In the genomic region with DNA sequence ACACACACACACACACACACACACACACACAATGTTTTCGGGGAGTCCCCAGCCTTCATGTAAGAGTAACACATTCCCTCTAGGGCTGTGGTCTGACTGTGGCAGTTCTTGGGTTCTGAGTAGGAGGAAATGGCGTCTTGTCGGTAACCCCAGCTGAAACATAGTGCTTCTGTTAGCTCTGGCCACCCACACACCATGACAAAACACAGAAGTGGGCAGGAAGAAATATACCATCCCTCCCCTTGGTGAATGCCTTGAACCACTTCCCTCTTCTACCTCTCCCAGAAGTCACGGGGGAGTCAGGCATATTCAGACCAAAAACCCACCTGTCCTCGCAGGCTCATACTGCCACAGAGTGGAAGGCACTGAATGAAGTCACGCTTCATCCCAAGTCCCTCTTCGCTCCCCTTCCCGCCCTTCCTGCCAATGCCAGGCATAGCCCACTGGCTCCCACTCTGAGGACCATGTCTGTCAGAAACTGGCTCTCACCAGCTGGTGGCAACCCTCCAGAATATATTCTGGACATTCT, we compare ENCODE assay signal across 9 cellular contexts. TPM values are rescaled to one million over a fixed set of nuclear protein-coding genes. Genes with fewer than 3 reads are reported as not detected.
A peak's percentile ranks its signal among the peaks of the same experiment; 100 is the strongest.
DNase-seq lines count a peak whose midpoint lies in the region; ATAC-seq and TF ChIP-seq lines count a peak whose summit lies in the region.
"Had no signal": no experiment of that assay in that cellular context is flagged by ENCODE, and none has a peak within 500 bp of the region (broad histone marks: within the 10 kb centered on the region; RNA-seq: fewer than 3 reads in every experiment).

No MANE protein-coding gene starts in this region.

- intact Hi-C loops in activated CD4-positive, alpha-beta memory T cell treated with anti-CD3 and anti-CD28 coated beads for 36 hours (cut with micrococcal nuclease) = loop anchor here (1.0 to 5.0 kb wide), 7 partner anchors 12 to 284 kb away; a partner anchor contains a TSS
- intact Hi-C loops in cardiac septum (cut with DNase I) = no loop called here

- H3K27ac Mint-ChIP-seq in activated CD4-positive, alpha-beta memory T cell treated with anti-CD3 and anti-CD28 coated beads for 36 hours = peak overlapping the region; percentile 81

- H3K27me3 ChIP-seq in lung (ENCODE audit: control insufficient read depth, insufficient read depth) (no peaks in the 10 kb centered on the region), thymus (ENCODE audit: control insufficient read depth, insufficient read depth) (no peaks in the 10 kb centered on the region)

- TF ChIP-seq CTCF in lung (IDR thresholded peaks at IDR 0.05; ENCODE audit: control extremely low read depth, extremely low read depth) = no peak

- CTCF ChIA-PET in activated CD4-positive, alpha-beta memory T cell treated with anti-CD3 and anti-CD28 coated beads for 36 hours (lab: Charles Lee) = interaction anchor here (0.6 to 24.6 kb wide), 51 partner anchors 9 to 398 kb away, joined by 3 to 564 read pairs (median 5); a partner anchor contains a TSS

- peak; percentile 94 to 98 for ATAC-seq in activated CD4-positive, CD25-positive, alpha-beta regulatory T cell treated with anti-CD3 and anti-CD28 coated beads, Interleukin-2, amount 50 U/mL, for 24 hours
- peak; percentile 30 for ATAC-seq in lung (ENCODE audit: insufficient read depth, low FRiP score)

- 40 to 74% methylated on average over 8 of the region's 8 CpGs for WGBS in lung, 2 donors
- 37% methylated on average over 8 of the region's 8 CpGs for WGBS in thymus

- H3K9me3 ChIP-seq in lung (ENCODE audit: control insufficient read depth in 2 of 2, insufficient read depth in 1 of 2, low read length in 1 of 2) (no peaks in the 10 kb centered on the region), thymus (ENCODE audit: control insufficient read depth) (no peaks in the 10 kb centered on the region)

- peak overlapping the region in 1 of 2 donors; percentile 24 for H3K27ac ChIP-seq in lung (ENCODE audit: low read depth in 1 of 2, low read length in 1 of 2)
- H3K27ac ChIP-seq in thymus (ENCODE audit: low read depth) = peak overlapping the region; percentile 78
- H3K27ac ChIP-seq: hepatocyte had no signal

- peak overlapping the region; percentile 30 for H3K4me3 Mint-ChIP-seq in activated CD4-positive, alpha-beta memory T cell treated with anti-CD3 and anti-CD28 coated beads for 36 hours

- peaks cover under 1 to 14% of the 10 kb centered on the region in 2 donors for H3K36me3 ChIP-seq in lung (ENCODE audit: control insufficient read depth in 2 of 2, insufficient read depth in 2 of 2, low read length in 2 of 2)
- H3K36me3 ChIP-seq in thymus (ENCODE audit: control insufficient read depth, insufficient read depth) = peaks cover 14% of the 10 kb centered on the region

- H3K9me3 Mint-ChIP-seq in activated CD4-positive, alpha-beta memory T cell treated with anti-CD3 and anti-CD28 coated beads for 36 hours = no peaks in the 10 kb centered on the region

- H3K36me3 Mint-ChIP-seq in activated CD4-positive, alpha-beta memory T cell treated with anti-CD3 and anti-CD28 coated beads for 36 hours = peaks cover 14% of the 10 kb centered on the region

- DNase-seq in activated CD4-positive, CD25-positive, alpha-beta regulatory T cell (lab: John Stamatoyannopoulos, UW) = no peak
- peak; percentile 91 for DNase-seq in activated CD4-positive, alpha-beta memory T cell treated with anti-CD3 and anti-CD28 coated beads for 36 hours
- DNase-seq in lung (ENCODE audit: low spot score) = no peak
- no peak for DNase-seq in NCI-H2227 (lab: John Stamatoyannopoulos, UW; ENCODE audit: unreplicated experiment)
- no peak for DNase-seq in amniotic stem cell (lab: John Stamatoyannopoulos, UW)
- DNase-seq in cardiac septum (ENCODE audit: low spot score) = no peak

- H3K4me1 Mint-ChIP-seq in activated CD4-positive, alpha-beta memory T cell treated with anti-CD3 and anti-CD28 coated beads for 36 hours (ENCODE audit: low read depth) = peaks cover 22% of the 10 kb centered on the region

- H3K4me1 ChIP-seq in lung (ENCODE audit: control insufficient read depth in 2 of 2, insufficient read depth in 2 of 2, low read length in 2 of 2) (no peaks in the 10 kb centered on the region), thymus (ENCODE audit: control insufficient read depth, insufficient read depth, low read length) (peaks cover 7% of the 10 kb centered on the region)

- H3K27me3 Mint-ChIP-seq in activated CD4-positive, alpha-beta memory T cell treated with anti-CD3 and anti-CD28 coated beads for 36 hours = no peaks in the 10 kb centered on the region

- POLR2A ChIA-PET in activated CD4-positive, alpha-beta memory T cell treated with anti-CD3 and anti-CD28 coated beads for 36 hours (lab: Charles Lee) = interaction anchor here (0.6 to 2.0 kb wide), 12 partner anchors 12 to 126 kb away, joined by 3 to 9 read pairs (median 4); a partner anchor contains a TSS

- no peak overlapping the region for H3K4me3 ChIP-seq in lung
- H3K4me3 ChIP-seq in thymus (ENCODE audit: low read length) = no peak overlapping the region
- H3K4me3 ChIP-seq: hepatocyte had no signal

RNA-seq across cellular contexts. Expression of a gene that starts 11.5 kb away (rescaled TPM):
- 10 to 100 TPM; 48.3 to 54.1 TPM for total RNA-seq in activated CD4-positive, alpha-beta memory T cell treated with anti-CD3 and anti-CD28 coated beads for 36 hours
- total RNA-seq in lung (10 to 100 TPM; 29.5 to 84.1 TPM), cardiac septum (73.8 TPM)
- polyA plus RNA-seq in lung (10 to 100 TPM; 58.9 to 79.6 TPM), thymus (50.0 TPM)

RNA-seq across cellular contexts. Expression of a gene that starts 18.4 kb away (rescaled TPM):
- total RNA-seq in activated CD4-positive, alpha-beta memory T cell treated with anti-CD3 and anti-CD28 coated beads for 36 hours = 10 to 100 TPM; 53.4 to 60.0 TPM
- total RNA-seq in lung (10 to 100 TPM; 85.0 to 98.0 TPM), cardiac septum (68.3 TPM)
- polyA plus RNA-seq in lung (10 to 100 TPM; 28.7 to 44.2 TPM), thymus (54.7 TPM)
